8 cellular contexts compared by ENCODE assay signal in genomic region chr6:36196049-36196879, GRCh38. TPM values are rescaled to one million over a fixed set of nuclear protein-coding genes. Genes with fewer than 3 reads are reported as not detected.
A peak's percentile ranks its signal among the peaks of the same experiment; 100 is the strongest.
DNase-seq lines count a peak whose midpoint lies in the region; ATAC-seq, FAIRE-seq and TF ChIP-seq lines count a peak whose summit lies in the region.

Gene BRPF3, plus strand, starts transcription at chr6:36196744. Its CDS starts 3,579 bp downstream, at chr6:36200323.

- H3K9me3 ChIP-seq in kidney (ENCODE audit: control insufficient read depth in 1 of 2, low read length in 2 of 2) = no peaks in the 10 kb centered on the region

- peak within 1 kb of the TSS; percentile 73 to 90 for H3K9ac ChIP-seq in kidney (ENCODE audit: low read length in 2 of 2)

- peak; percentile 68 for DNase-seq in SIG-M5 treated with dmso at 0.1 percent for 504 hours (lab: John Stamatoyannopoulos, UW; ENCODE audit: unreplicated experiment)
- no peak for DNase-seq in SIG-M5 (lab: John Stamatoyannopoulos, UW)
- DNase-seq in NCI-H2227 (lab: John Stamatoyannopoulos, UW; ENCODE audit: unreplicated experiment) = peak; percentile 91
- DNase-seq in cerebellar cortex (ENCODE audit: low spot score) = peak; percentile 72
- peak; percentile 93 for DNase-seq in kidney
- peak; percentile 44 to 65 (median 61) for DNase-seq in stimulated activated CD4-positive, alpha-beta T cell treated with anti-CD3 and anti-CD28 coated beads, Interleukin-12 subunit alpha, Interleukin-12 subunit beta, amount 100 ng/mL, for 48 hours (ENCODE audit: low read depth in 2 of 3, low spot score in 1 of 3)

- no peak for FAIRE-seq in kidney (lab: Jason Lieb, UNC)

- H3K27ac ChIP-seq in kidney (ENCODE audit: low read depth in 2 of 2, low read length in 2 of 2) = peak within 1 kb of the TSS; percentile 88 to 92

- peak; percentile 59 for ATAC-seq in HG03095 (IDR thresholded peaks at IDR 0.05; ENCODE audit: unreplicated experiment)
- ATAC-seq in activated CD4-positive, CD25-positive, alpha-beta regulatory T cell treated with anti-CD3 and anti-CD28 coated beads, Interleukin-2, amount 50 U/mL, for 24 hours = peak; percentile 64 to 70

- intact Hi-C loops in kidney (cut with DNase I) = no loop called here

- H3K4me3 ChIP-seq in kidney (ENCODE audit: low read length in 2 of 2) = peak within 1 kb of the TSS; percentile 81 to 85

- peaks cover 6 to 7% of the 10 kb centered on the region in 2 donors for H3K4me1 ChIP-seq in kidney (ENCODE audit: control insufficient read depth in 1 of 2, insufficient read depth in 1 of 2, low read depth in 1 of 2, low read length in 2 of 2)

- peak; percentile 65 for TF ChIP-seq CTCF in kidney (IDR thresholded peaks at IDR 0.05; ENCODE audit: borderline replicate concordance, extremely low read depth, insufficient read depth)

- H3K36me3 ChIP-seq in kidney (ENCODE audit: control insufficient read depth in 1 of 2, insufficient read depth in 2 of 2, low read length in 2 of 2) = peaks cover 9 to 10% of the 10 kb centered on the region in 2 donors

RNA-seq across cellular contexts. Expression of gene BRPF3, which starts in this region (rescaled TPM):
- 29.5 TPM for total RNA-seq in kidney
- 10.2 TPM for polyA plus RNA-seq in kidney (ENCODE audit: insufficient read depth, low read depth, low replicate concordance)
